15 cellular contexts compared by ENCODE assay signal in genomic region chrX:112800901-112801775, GRCh38.
"Had no signal": no experiment of that assay in that cellular context is flagged by ENCODE, and none has a peak within 500 bp of the region (broad histone marks: within the 10 kb centered on the region; RNA-seq: fewer than 3 reads in every experiment).

No MANE protein-coding gene starts in this region.

- H3K9me3 Mint-ChIP-seq: natural killer cell had no signal

- H3K4me1 Mint-ChIP-seq: natural killer cell had no signal

- ATAC-seq: gastroesophageal sphincter, left lobe of liver, natural killer cell had no signal

- H3K27ac Mint-ChIP-seq: activated naive CD8-positive, alpha-beta T cell; natural killer cell had no signal

- H3K27me3 Mint-ChIP-seq: activated naive CD8-positive, alpha-beta T cell had no signal

- H3K4me3 Mint-ChIP-seq: activated naive CD8-positive, alpha-beta T cell; natural killer cell had no signal

- DNase-seq: activated CD4-positive, alpha-beta T cell treated with anti-CD3 and anti-CD28 coated beads, Interleukin-2, amount 50 U/mL, for 1 hour; activated CD8-positive, alpha-beta memory T cell treated with anti-CD3 and anti-CD28 coated beads for 24 hours; activated gamma-delta T cell treated with Interleukin-2 at 50 U/mL for 16 hours; amniotic stem cell; cortex of kidney; effector memory CD4-positive, alpha-beta T cell; mammary epithelial cell; natural killer cell; stimulated activated CD4-positive, alpha-beta T cell treated with anti-CD3 and anti-CD28 coated beads, Interleukin-4, amount 100 ng/mL, for 24 hours; stimulated activated naive CD4-positive, alpha-beta T cell; T-helper 9 cell; tibial artery had no signal
